Comparison of ENCODE assay signal across 27 cellular contexts in genomic region chr6:148681666-148682065, GRCh38.
"Had no signal": no experiment of that assay in that cellular context is flagged by ENCODE, and none has a peak within 500 bp of the region (broad histone marks: within the 10 kb centered on the region; RNA-seq: fewer than 3 reads in every experiment).

No MANE protein-coding gene starts in this region.

- H3K36me3 ChIP-seq: adrenal gland, cardiac muscle cell, colonic mucosa, gastrocnemius medialis, left ventricle myocardium inferior, right lobe of liver, thoracic aorta had no signal

- DNase-seq: activated CD4-positive, alpha-beta T cell treated with anti-CD3 and anti-CD28 coated beads for 36 hours; activated CD4-positive, CD25-positive, alpha-beta regulatory T cell; activated CD8-positive, alpha-beta memory T cell treated with anti-CD3 and anti-CD28 coated beads for 24 hours; activated effector memory CD4-positive, alpha-beta T cell treated with Interleukin-2 at 50 U/mL for 16 hours; activated naive CD4-positive, alpha-beta T cell treated with Interleukin-2 at 50 U/mL for 16 hours; aorta; body of pancreas; cerebellar nuclear complex; colonic mucosa; gastrocnemius medialis; glutamatergic neuron; islet precursor cell; left ventricle myocardium inferior; mesendoderm; posterior cingulate gyrus; right lobe of liver; stimulated activated CD4-positive, alpha-beta T cell treated with anti-CD3 and anti-CD28 coated beads, Interleukin-12 subunit alpha, Interleukin-12 subunit beta, amount 100 ng/mL, for 4 hours; stimulated activated CD4-positive, alpha-beta T cell treated with anti-CD3 and anti-CD28 coated beads, Interleukin-4, amount 100 ng/mL, for 1 hour; T-helper 2 cell; trophoblast cell had no signal

- H3K27ac ChIP-seq: adrenal gland, body of pancreas, cardiac muscle cell, colonic mucosa, gastrocnemius medialis, left ventricle myocardium inferior, right lobe of liver, skin epidermis, thoracic aorta had no signal

- H3K4me3 ChIP-seq: adrenal gland, body of pancreas, cardiac muscle cell, colonic mucosa, gastrocnemius medialis, left ventricle myocardium inferior, lung, right lobe of liver, skin epidermis, thoracic aorta had no signal

- H3K4me1 ChIP-seq: adrenal gland, body of pancreas, colonic mucosa, gastrocnemius medialis, left ventricle myocardium inferior, right lobe of liver had no signal

- FAIRE-seq: endothelial cell of umbilical vein had no signal

- H3K9me3 ChIP-seq: adrenal gland, body of pancreas, colonic mucosa, gastrocnemius medialis, left ventricle myocardium inferior, right lobe of liver, thoracic aorta had no signal

- H3K27me3 ChIP-seq: adrenal gland, body of pancreas, cardiac muscle cell, colonic mucosa, gastrocnemius medialis, right lobe of liver had no signal

- ATAC-seq: activated CD4-positive, alpha-beta T cell treated with anti-CD3 and anti-CD28 coated beads for 36 hours; body of pancreas; gastrocnemius medialis; natural killer cell treated with Interleukin-12 subunit alpha and Interleukin-12 subunit beta and Interleukin-15 and Interleukin-18, amount 100 ng/mL, for 72 hours; right lobe of liver had no signal
